Comparison of ENCODE assay signal across 1 cellular context in the genomic region with DNA sequence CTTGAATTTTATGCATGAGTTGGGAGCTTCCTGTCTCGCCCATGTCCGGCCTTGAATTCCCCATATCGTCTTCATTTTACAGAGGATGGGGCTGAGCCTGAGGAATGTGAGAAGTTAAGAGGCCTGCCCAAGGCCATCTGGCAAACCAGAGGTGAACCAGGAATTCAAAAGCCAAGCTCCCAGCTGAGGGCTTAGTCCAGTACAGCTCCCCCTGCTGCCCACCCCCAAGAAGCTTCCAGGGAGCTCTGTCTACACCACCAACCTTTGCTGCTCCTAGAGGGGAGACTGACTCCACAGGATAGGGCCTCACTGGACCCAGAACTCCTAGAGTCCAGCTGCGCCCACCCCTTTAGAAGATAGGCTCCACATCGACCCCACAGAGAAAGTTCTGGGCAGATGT.
TF ChIP-seq lines count a peak whose summit lies in the region.

No MANE protein-coding gene starts in this region.

TF ChIP-seq in WTC11, 78 proteins besides CTCF, POLR2A, EP300 and RAD21 (continued from another document):
- TF ChIP-seq, protein P1, sequence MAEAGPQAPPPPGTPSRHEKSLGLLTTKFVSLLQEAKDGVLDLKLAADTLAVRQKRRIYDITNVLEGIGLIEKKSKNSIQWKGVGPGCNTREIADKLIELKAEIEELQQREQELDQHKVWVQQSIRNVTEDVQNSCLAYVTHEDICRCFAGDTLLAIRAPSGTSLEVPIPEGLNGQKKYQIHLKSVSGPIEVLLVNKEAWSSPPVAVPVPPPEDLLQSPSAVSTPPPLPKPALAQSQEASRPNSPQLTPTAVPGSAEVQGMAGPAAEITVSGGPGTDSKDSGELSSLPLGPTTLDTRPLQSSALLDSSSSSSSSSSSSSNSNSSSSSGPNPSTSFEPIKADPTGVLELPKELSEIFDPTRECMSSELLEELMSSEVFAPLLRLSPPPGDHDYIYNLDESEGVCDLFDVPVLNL (CRISPR knock-in tag; IDR thresholded peaks at IDR 0.05; ENCODE audit: borderline replicate concordance, low read depth), result no peak
- no peak for TF ChIP-seq ZNF423 (CRISPR knock-in tag; IDR thresholded peaks at IDR 0.05)
- TF ChIP-seq, protein P2, sequence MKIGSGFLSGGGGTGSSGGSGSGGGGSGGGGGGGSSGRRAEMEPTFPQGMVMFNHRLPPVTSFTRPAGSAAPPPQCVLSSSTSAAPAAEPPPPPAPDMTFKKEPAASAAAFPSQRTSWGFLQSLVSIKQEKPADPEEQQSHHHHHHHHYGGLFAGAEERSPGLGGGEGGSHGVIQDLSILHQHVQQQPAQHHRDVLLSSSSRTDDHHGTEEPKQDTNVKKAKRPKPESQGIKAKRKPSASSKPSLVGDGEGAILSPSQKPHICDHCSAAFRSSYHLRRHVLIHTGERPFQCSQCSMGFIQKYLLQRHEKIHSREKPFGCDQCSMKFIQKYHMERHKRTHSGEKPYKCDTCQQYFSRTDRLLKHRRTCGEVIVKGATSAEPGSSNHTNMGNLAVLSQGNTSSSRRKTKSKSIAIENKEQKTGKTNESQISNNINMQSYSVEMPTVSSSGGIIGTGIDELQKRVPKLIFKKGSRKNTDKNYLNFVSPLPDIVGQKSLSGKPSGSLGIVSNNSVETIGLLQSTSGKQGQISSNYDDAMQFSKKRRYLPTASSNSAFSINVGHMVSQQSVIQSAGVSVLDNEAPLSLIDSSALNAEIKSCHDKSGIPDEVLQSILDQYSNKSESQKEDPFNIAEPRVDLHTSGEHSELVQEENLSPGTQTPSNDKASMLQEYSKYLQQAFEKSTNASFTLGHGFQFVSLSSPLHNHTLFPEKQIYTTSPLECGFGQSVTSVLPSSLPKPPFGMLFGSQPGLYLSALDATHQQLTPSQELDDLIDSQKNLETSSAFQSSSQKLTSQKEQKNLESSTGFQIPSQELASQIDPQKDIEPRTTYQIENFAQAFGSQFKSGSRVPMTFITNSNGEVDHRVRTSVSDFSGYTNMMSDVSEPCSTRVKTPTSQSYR (CRISPR knock-in tag; IDR thresholded peaks at IDR 0.05), result no peak
- TF ChIP-seq, protein P3, sequence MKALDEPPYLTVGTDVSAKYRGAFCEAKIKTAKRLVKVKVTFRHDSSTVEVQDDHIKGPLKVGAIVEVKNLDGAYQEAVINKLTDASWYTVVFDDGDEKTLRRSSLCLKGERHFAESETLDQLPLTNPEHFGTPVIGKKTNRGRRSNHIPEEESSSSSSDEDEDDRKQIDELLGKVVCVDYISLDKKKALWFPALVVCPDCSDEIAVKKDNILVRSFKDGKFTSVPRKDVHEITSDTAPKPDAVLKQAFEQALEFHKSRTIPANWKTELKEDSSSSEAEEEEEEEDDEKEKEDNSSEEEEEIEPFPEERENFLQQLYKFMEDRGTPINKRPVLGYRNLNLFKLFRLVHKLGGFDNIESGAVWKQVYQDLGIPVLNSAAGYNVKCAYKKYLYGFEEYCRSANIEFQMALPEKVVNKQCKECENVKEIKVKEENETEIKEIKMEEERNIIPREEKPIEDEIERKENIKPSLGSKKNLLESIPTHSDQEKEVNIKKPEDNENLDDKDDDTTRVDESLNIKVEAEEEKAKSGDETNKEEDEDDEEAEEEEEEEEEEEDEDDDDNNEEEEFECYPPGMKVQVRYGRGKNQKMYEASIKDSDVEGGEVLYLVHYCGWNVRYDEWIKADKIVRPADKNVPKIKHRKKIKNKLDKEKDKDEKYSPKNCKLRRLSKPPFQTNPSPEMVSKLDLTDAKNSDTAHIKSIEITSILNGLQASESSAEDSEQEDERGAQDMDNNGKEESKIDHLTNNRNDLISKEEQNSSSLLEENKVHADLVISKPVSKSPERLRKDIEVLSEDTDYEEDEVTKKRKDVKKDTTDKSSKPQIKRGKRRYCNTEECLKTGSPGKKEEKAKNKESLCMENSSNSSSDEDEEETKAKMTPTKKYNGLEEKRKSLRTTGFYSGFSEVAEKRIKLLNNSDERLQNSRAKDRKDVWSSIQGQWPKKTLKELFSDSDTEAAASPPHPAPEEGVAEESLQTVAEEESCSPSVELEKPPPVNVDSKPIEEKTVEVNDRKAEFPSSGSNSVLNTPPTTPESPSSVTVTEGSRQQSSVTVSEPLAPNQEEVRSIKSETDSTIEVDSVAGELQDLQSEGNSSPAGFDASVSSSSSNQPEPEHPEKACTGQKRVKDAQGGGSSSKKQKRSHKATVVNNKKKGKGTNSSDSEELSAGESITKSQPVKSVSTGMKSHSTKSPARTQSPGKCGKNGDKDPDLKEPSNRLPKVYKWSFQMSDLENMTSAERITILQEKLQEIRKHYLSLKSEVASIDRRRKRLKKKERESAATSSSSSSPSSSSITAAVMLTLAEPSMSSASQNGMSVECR (CRISPR knock-in tag; IDR thresholded peaks at IDR 0.05; ENCODE audit: borderline replicate concordance), result no peak
- TF ChIP-seq, protein P4, sequence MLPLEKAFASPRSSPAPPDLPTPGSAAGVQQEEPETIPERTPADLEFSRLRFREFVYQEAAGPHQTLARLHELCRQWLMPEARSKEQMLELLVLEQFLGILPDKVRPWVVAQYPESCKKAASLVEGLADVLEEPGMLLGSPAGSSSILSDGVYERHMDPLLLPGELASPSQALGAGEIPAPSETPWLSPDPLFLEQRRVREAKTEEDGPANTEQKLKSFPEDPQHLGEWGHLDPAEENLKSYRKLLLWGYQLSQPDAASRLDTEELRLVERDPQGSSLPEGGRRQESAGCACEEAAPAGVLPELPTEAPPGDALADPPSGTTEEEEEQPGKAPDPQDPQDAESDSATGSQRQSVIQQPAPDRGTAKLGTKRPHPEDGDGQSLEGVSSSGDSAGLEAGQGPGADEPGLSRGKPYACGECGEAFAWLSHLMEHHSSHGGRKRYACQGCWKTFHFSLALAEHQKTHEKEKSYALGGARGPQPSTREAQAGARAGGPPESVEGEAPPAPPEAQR (CRISPR knock-in tag; IDR thresholded peaks at IDR 0.05), result no peak
- TF ChIP-seq, protein P5, sequence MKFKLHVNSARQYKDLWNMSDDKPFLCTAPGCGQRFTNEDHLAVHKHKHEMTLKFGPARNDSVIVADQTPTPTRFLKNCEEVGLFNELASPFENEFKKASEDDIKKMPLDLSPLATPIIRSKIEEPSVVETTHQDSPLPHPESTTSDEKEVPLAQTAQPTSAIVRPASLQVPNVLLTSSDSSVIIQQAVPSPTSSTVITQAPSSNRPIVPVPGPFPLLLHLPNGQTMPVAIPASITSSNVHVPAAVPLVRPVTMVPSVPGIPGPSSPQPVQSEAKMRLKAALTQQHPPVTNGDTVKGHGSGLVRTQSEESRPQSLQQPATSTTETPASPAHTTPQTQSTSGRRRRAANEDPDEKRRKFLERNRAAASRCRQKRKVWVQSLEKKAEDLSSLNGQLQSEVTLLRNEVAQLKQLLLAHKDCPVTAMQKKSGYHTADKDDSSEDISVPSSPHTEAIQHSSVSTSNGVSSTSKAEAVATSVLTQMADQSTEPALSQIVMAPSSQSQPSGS (CRISPR knock-in tag; IDR thresholded peaks at IDR 0.05; ENCODE audit: borderline replicate concordance, low read depth), result no peak
- TF ChIP-seq, protein P6, sequence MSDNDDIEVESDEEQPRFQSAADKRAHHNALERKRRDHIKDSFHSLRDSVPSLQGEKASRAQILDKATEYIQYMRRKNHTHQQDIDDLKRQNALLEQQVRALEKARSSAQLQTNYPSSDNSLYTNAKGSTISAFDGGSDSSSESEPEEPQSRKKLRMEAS (CRISPR knock-in tag; IDR thresholded peaks at IDR 0.05), result no peak
- TF ChIP-seq, protein P7, sequence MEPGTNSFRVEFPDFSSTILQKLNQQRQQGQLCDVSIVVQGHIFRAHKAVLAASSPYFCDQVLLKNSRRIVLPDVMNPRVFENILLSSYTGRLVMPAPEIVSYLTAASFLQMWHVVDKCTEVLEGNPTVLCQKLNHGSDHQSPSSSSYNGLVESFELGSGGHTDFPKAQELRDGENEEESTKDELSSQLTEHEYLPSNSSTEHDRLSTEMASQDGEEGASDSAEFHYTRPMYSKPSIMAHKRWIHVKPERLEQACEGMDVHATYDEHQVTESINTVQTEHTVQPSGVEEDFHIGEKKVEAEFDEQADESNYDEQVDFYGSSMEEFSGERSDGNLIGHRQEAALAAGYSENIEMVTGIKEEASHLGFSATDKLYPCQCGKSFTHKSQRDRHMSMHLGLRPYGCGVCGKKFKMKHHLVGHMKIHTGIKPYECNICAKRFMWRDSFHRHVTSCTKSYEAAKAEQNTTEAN (CRISPR knock-in tag; IDR thresholded peaks at IDR 0.05), result no peak
- no peak for TF ChIP-seq FOXP1 (CRISPR knock-in tag; IDR thresholded peaks at IDR 0.05; ENCODE audit: borderline replicate concordance)
- TF ChIP-seq TEAD4 (CRISPR knock-in tag; IDR thresholded peaks at IDR 0.05), result no peak
- TF ChIP-seq, protein P8, sequence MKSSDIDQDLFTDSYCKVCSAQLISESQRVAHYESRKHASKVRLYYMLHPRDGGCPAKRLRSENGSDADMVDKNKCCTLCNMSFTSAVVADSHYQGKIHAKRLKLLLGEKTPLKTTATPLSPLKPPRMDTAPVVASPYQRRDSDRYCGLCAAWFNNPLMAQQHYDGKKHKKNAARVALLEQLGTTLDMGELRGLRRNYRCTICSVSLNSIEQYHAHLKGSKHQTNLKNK (CRISPR knock-in tag; IDR thresholded peaks at IDR 0.05), result no peak
- TF ChIP-seq, protein P9, sequence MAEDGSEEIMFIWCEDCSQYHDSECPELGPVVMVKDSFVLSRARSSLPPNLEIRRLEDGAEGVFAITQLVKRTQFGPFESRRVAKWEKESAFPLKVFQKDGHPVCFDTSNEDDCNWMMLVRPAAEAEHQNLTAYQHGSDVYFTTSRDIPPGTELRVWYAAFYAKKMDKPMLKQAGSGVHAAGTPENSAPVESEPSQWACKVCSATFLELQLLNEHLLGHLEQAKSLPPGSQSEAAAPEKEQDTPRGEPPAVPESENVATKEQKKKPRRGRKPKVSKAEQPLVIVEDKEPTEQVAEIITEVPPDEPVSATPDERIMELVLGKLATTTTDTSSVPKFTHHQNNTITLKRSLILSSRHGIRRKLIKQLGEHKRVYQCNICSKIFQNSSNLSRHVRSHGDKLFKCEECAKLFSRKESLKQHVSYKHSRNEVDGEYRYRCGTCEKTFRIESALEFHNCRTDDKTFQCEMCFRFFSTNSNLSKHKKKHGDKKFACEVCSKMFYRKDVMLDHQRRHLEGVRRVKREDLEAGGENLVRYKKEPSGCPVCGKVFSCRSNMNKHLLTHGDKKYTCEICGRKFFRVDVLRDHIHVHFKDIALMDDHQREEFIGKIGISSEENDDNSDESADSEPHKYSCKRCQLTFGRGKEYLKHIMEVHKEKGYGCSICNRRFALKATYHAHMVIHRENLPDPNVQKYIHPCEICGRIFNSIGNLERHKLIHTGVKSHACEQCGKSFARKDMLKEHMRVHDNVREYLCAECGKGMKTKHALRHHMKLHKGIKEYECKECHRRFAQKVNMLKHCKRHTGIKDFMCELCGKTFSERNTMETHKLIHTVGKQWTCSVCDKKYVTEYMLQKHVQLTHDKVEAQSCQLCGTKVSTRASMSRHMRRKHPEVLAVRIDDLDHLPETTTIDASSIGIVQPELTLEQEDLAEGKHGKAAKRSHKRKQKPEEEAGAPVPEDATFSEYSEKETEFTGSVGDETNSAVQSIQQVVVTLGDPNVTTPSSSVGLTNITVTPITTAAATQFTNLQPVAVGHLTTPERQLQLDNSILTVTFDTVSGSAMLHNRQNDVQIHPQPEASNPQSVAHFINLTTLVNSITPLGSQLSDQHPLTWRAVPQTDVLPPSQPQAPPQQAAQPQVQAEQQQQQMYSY (CRISPR knock-in tag; IDR thresholded peaks at IDR 0.05), result no peak
- no peak for TF ChIP-seq MYBL2 (CRISPR knock-in tag; IDR thresholded peaks at IDR 0.05)
- TF ChIP-seq GABPB1 (CRISPR knock-in tag; IDR thresholded peaks at IDR 0.05), result no peak
